Comparison of ENCODE assay signal across 1 cellular context in genomic region chrX:2756534-2756933, GRCh38.
TF ChIP-seq lines count a peak whose summit lies in the region.

No MANE protein-coding gene starts in this region.

TF ChIP-seq in SK-N-SH treated with all-trans-retinoic acid at 6 μM for 48 hours, 23 proteins besides CTCF, POLR2A, EP300 and RAD21 (continued from another document):
- TF ChIP-seq RARB (CRISPR knock-in tag; IDR thresholded peaks at IDR 0.05) (no peak), ISL1 (CRISPR knock-in tag; IDR thresholded peaks at IDR 0.05) (no peak), CSRNP3 (CRISPR knock-in tag; IDR thresholded peaks at IDR 0.05) (no peak), ZNF565 (CRISPR knock-in tag; conservative IDR thresholded peaks at IDR 0.05; ENCODE audit: low read depth) (no peak)
- TF ChIP-seq, protein P1, sequence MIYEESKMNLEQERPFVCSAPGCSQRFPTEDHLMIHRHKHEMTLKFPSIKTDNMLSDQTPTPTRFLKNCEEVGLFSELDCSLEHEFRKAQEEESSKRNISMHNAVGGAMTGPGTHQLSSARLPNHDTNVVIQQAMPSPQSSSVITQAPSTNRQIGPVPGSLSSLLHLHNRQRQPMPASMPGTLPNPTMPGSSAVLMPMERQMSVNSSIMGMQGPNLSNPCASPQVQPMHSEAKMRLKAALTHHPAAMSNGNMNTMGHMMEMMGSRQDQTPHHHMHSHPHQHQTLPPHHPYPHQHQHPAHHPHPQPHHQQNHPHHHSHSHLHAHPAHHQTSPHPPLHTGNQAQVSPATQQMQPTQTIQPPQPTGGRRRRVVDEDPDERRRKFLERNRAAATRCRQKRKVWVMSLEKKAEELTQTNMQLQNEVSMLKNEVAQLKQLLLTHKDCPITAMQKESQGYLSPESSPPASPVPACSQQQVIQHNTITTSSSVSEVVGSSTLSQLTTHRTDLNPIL (CRISPR knock-in tag; IDR thresholded peaks at IDR 0.05; ENCODE audit: low read depth): no peak
